2 cellular contexts compared by ENCODE assay signal in genomic region chr1:37630426-37631038, GRCh38.
TF ChIP-seq lines count a peak whose summit lies in the region.

No MANE protein-coding gene starts in this region.

TF ChIP-seq in HEK293, 187 proteins besides CTCF, POLR2A, EP300 and RAD21 (continued from another document):
- TF ChIP-seq ZFHX2 (tag by site-specific recombination; conservative IDR thresholded peaks at IDR 0.05) (peak; percentile 93), EGR2 (tag by site-specific recombination; IDR thresholded peaks at IDR 0.05; ENCODE audit: low read depth) (peak; percentile 89), ZNF549 (tag by site-specific recombination; IDR thresholded peaks at IDR 0.05) (no peak)

TF ChIP-seq in K562, 482 proteins besides CTCF, POLR2A, EP300 and RAD21 (continued from another document):
- TF ChIP-seq EGR1 (conservative IDR thresholded peaks at IDR 0.05), result peak; percentile 76
- no peak for TF ChIP-seq NCOA4 (IDR thresholded peaks at IDR 0.05; ENCODE audit: partially characterized antibody)
TF ChIP-seq in K562: peak in this region for 2.
